ENCODE assay signal across 1 cellular context in genomic region chr17:17416007-17416399, GRCh38.
A peak's percentile ranks its signal among the peaks of the same experiment; 100 is the strongest.
TF ChIP-seq lines count a peak whose summit lies in the region.

No MANE protein-coding gene starts in this region.

TF ChIP-seq in K562, 482 proteins besides CTCF, POLR2A, EP300 and RAD21 (continued from another document):
- TF ChIP-seq GTF2F1 (IDR thresholded peaks at IDR 0.05; ENCODE audit: low read depth, low read length) (no peak), AFF1 (IDR thresholded peaks at IDR 0.05; ENCODE audit: low read depth in 1 of 2, partially characterized antibody in 2 of 2) (peak in 1 of 2 experiments; percentile 80), ZC3H11A (IDR thresholded peaks at IDR 0.05; ENCODE audit: low read depth, low read length) (no peak), GABPA (tag; conservative IDR thresholded peaks at IDR 0.05; ENCODE audit: low read depth) (0 out of 2 replicates have a peak, but pooled peaks have one; percentile 14), ZNF408 (CRISPR knock-in tag; IDR thresholded peaks at IDR 0.05; ENCODE audit: low read depth) (no peak), C11orf30 (IDR thresholded peaks at IDR 0.05; ENCODE audit: low read depth) (no peak), NFRKB (IDR thresholded peaks at IDR 0.05; ENCODE audit: low read depth) (peak; percentile 90)
